8 cellular contexts compared by ENCODE assay signal in the genomic region with DNA sequence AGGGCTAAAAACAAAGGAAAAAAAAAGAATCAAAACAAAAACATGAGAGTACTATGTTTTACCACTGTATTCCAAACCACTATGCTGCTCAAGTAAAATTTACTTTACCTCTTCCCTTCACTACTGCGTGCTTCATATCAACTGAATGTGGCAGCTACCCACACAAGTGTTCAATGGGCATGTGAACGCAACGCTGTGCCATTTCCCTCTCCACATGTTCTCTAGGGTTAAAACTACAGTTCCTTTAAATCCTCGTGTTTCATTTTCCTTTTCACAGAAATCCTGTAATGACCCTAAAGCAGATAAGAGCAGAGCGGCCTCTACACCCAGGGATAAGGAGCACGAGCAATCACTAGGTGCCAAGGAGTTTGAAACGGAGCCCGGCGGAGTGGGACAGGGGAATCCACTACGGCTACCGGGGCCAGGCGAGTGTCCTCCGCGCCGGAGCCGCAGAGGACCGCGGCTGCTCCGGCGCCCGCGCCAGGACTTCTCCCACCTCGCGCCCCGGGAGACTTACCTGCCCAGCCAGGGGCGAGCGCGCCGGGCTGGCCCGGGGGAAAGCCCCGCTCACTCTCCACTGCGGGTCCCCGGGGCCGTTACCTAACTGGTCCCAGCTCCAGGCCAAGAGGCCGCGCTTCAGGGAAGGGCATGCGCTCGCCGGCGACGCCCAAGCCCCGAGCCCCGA. TPM values are rescaled to one million over a fixed set of nuclear protein-coding genes. Genes with fewer than 3 reads are reported as not detected.
DNase-seq lines count a peak whose midpoint lies in the region; ATAC-seq and TF ChIP-seq lines count a peak whose summit lies in the region.

No MANE protein-coding gene starts in this region.

- H3K4me3 ChIP-seq in cardiac muscle cell (peak overlapping the region; percentile 57), ovary (peak overlapping the region; percentile 80)

- WGBS in ovary, 3 donors: 0 to 1% (median 0%) methylated on average over 23 to 43 of the region's 43 CpGs

- H3K27me3 Mint-ChIP-seq in activated naive CD8-positive, alpha-beta T cell treated with anti-CD3 and anti-CD28 coated beads, Interleukin-2, amount 10 ng/mL, durations not matched to agents 7 days and 5 days: no peaks in the 10 kb centered on the region

- H3K4me3 Mint-ChIP-seq in activated naive CD8-positive, alpha-beta T cell treated with anti-CD3 and anti-CD28 coated beads, Interleukin-2, amount 10 ng/mL, durations not matched to agents 7 days and 5 days: peak overlapping the region; percentile 89

- peak overlapping the region; percentile 92 for H3K27ac Mint-ChIP-seq in activated naive CD8-positive, alpha-beta T cell treated with anti-CD3 and anti-CD28 coated beads, Interleukin-2, amount 10 ng/mL, durations not matched to agents 7 days and 5 days

- H3K4me1 ChIP-seq in cardiac muscle cell (ENCODE audit: low read depth) (peaks cover 8% of the 10 kb centered on the region), ovary (ENCODE audit: insufficient read depth) (peaks cover 5% of the 10 kb centered on the region)

- DNase-seq in AML-193 (lab: John Stamatoyannopoulos, UW) (peak; percentile 30 to 46), HUDEP-2 (lab: John Stamatoyannopoulos, UW; ENCODE audit: unreplicated experiment in 76 of 76) (peak in 56 of 76 experiments; percentile 3 to 53 (median 22)), RPMI8226 (peak; percentile 67), cardiac muscle cell (ENCODE audit: low read depth in 1 of 2, low spot score in 1 of 2) (peak; percentile 64 to 66), ovary (peak; percentile 51 to 74 (median 66)), ureter (ENCODE audit: low spot score) (peak; percentile 56)
- DNase-seq in activated naive CD8-positive, alpha-beta T cell treated with anti-CD3 and anti-CD28 coated beads, Interleukin-2, amount 10 ng/mL, durations not matched to agents 7 days and 5 days: no peak

- H3K36me3 Mint-ChIP-seq in activated naive CD8-positive, alpha-beta T cell treated with anti-CD3 and anti-CD28 coated beads, Interleukin-2, amount 10 ng/mL, durations not matched to agents 7 days and 5 days: peaks cover 7% of the 10 kb centered on the region

- ATAC-seq in GM19395 (IDR thresholded peaks at IDR 0.05; ENCODE audit: unreplicated experiment): peak; percentile 12
- ATAC-seq in activated naive CD8-positive, alpha-beta T cell treated with anti-CD3 and anti-CD28 coated beads, Interleukin-2, amount 10 ng/mL, durations not matched to agents 7 days and 5 days (ENCODE audit: low read depth): no peak

- TF ChIP-seq EP300 in ovary (IDR thresholded peaks at IDR 0.05): no peak

- no peaks in the 10 kb centered on the region for H3K9me3 Mint-ChIP-seq in activated naive CD8-positive, alpha-beta T cell treated with anti-CD3 and anti-CD28 coated beads, Interleukin-2, amount 10 ng/mL, durations not matched to agents 7 days and 5 days

- TF ChIP-seq POLR2A in ovary (IDR thresholded peaks at IDR 0.05): peak; percentile 2

- H3K27ac ChIP-seq in cardiac muscle cell: peak overlapping the region; percentile 93
- H3K27ac ChIP-seq in ovary: peak overlapping the region; percentile 97

- H3K36me3 ChIP-seq in cardiac muscle cell: no peaks in the 10 kb centered on the region
- no peaks in the 10 kb centered on the region for H3K36me3 ChIP-seq in ovary

- TF ChIP-seq CTCF in cardiac muscle cell (IDR thresholded peaks at IDR 0.05; ENCODE audit: low read depth, low read length) (no peak), ovary (IDR thresholded peaks at IDR 0.05) (no peak)

- H3K9me3 ChIP-seq in cardiac muscle cell (ENCODE audit: low read depth) (no peaks in the 10 kb centered on the region), ovary (no peaks in the 10 kb centered on the region)

- POLR2A ChIA-PET in activated naive CD8-positive, alpha-beta T cell treated with anti-CD3 and anti-CD28 coated beads, Interleukin-2, amount 10 ng/mL, durations not matched to agents 7 days and 5 days (lab: Charles Lee): interaction anchor here (1.1 to 2.0 kb wide), 5 partner anchors 10 to 377 kb away, joined by 3 to 10 read pairs (median 9); partner anchors contain the start of genes CCDC71L and SYPL1

- H3K27me3 ChIP-seq in cardiac muscle cell (no peaks in the 10 kb centered on the region), ovary (no peaks in the 10 kb centered on the region)

- H3K4me1 Mint-ChIP-seq in activated naive CD8-positive, alpha-beta T cell treated with anti-CD3 and anti-CD28 coated beads, Interleukin-2, amount 10 ng/mL, durations not matched to agents 7 days and 5 days: peaks cover 41% of the 10 kb centered on the region

- intact Hi-C loops in ovary (cut with DNase I): loop anchor here in 2 of 4 donors (5.0 to 10.0 kb wide), 3 partner anchors 109 to 181 kb away; no protein-coding TSS in a partner anchor

RNA-seq across cellular contexts. Expression of gene NAMPT, which starts 0.8 kb away (rescaled TPM):
- 10 to 100 TPM; 63.8 to 65.7 TPM for total RNA-seq in activated naive CD8-positive, alpha-beta T cell treated with anti-CD3 and anti-CD28 coated beads, Interleukin-2, amount 10 ng/mL, durations not matched to agents 7 days and 5 days
- total RNA-seq in cardiac muscle cell (36.4 and 42.9 TPM in 2 replicates), ovary (100 to 1,000 TPM in 6 of 7 donors, 10 to 100 TPM in 1; 73.8 to 609 (median 230) TPM), ureter (190 TPM)
- polyA plus RNA-seq in cardiac muscle cell (31.6 and 37.3 TPM in 2 replicates), ovary (10 to 100 TPM; 39.5 to 43.3 TPM)
